In genomic region chr2:3042601-3043585, GRCh38 we compare ENCODE assay signal across 30 cellular contexts.
A peak's percentile ranks its signal among the peaks of the same experiment; 100 is the strongest.
DNase-seq lines count a peak whose midpoint lies in the region; ATAC-seq, FAIRE-seq and TF ChIP-seq lines count a peak whose summit lies in the region.
"Had no signal": no experiment of that assay in that cellular context is flagged by ENCODE, and none has a peak within 500 bp of the region (broad histone marks: within the 10 kb centered on the region; RNA-seq: fewer than 3 reads in every experiment).

No MANE protein-coding gene starts in this region.

- no peak overlapping the region for H2BK5ac ChIP-seq in neuronal stem cell (ENCODE audit: low read length)

- TF ChIP-seq CTCF in astrocyte (IDR thresholded peaks at IDR 0.05; ENCODE audit: insufficient read depth, low read depth, low read length): no peak

- H3K18ac ChIP-seq in neuronal stem cell (ENCODE audit: low read length): peak overlapping the region; percentile 62

- peak; percentile 22 for DNase-seq in RPMI7951 (ENCODE audit: low read depth)
- DNase-seq in astrocyte (ENCODE audit: low read depth): no peak
- peak; percentile 37 for DNase-seq in islet precursor cell
- no peak for DNase-seq in neuronal stem cell (ENCODE audit: low spot score)
- no peak for DNase-seq in middle frontal gyrus (ENCODE audit: extremely low spot score, low spot score)
- DNase-seq in stimulated activated CD4-positive, alpha-beta T cell treated with anti-CD3 and anti-CD28 coated beads, Interleukin-4, amount 100 ng/mL, for 1 hour: no peak
- DNase-seq: ACHN; activated CD4-positive, alpha-beta memory T cell treated with anti-CD3 and anti-CD28 coated beads for 36 hours; activated CD4-positive, alpha-beta T cell treated with anti-CD3 and anti-CD28 coated beads for 1 hour; activated CD8-positive, alpha-beta memory T cell treated with anti-CD3 and anti-CD28 coated beads, Interleukin-2, amount 50 U/mL, for 4 hours; CD8-positive, alpha-beta memory T cell; colonic mucosa; effector memory CD4-positive, alpha-beta T cell; lower lobe of right lung; MV-4-11; NCI-H1436 treated with DMSO at 0.1 percent for 48 hours; NCI-H748 treated with DMSO at 0.1 percent for 48 hours; spleen; trophoblast cell had no signal

- FAIRE-seq in astrocyte (lab: Jason Lieb, UNC): no peak
- FAIRE-seq: keratinocyte, RCC 7860 had no signal

- H4K91ac ChIP-seq in neuronal stem cell (ENCODE audit: low read depth, low read length, poor library complexity): no peak overlapping the region

- H2AFZ ChIP-seq in astrocyte (ENCODE audit: low read depth, low read length): no peak overlapping the region
- no peak overlapping the region for H2AFZ ChIP-seq in neuronal stem cell (ENCODE audit: low read length)
- H2AFZ ChIP-seq: parathyroid adenoma had no signal

- H3K27me3 Mint-ChIP-seq in astrocyte (ENCODE audit: low read depth, unreplicated experiment): peaks cover 31% of the 10 kb centered on the region
- H3K27me3 Mint-ChIP-seq: activated naive CD4-positive, alpha-beta T cell treated with anti-CD3 and anti-CD28 coated beads, Interleukin-2, amount 50 U/mL, for 24 hours; B cell had no signal

- no CpG with 5 or more reads among the region's 20 CpGs for whole genome bisulfite sequencing in neuronal stem cell (ENCODE audit: extremely low coverage in 2 of 2, insufficient read length in 2 of 2, insufficient replicate concordance in 1 of 2), 2 donors

- peak overlapping the region; percentile 70 for H3K27ac Mint-ChIP-seq in astrocyte (ENCODE audit: unreplicated experiment)
- H3K27ac Mint-ChIP-seq: activated CD4-positive, alpha-beta memory T cell treated with anti-CD3 and anti-CD28 coated beads for 36 hours; activated naive CD4-positive, alpha-beta T cell treated with anti-CD3 and anti-CD28 coated beads, Interleukin-2, amount 50 U/mL, for 24 hours; B cell; CD8-positive, alpha-beta memory T cell; GM23338; IgD-negative memory B cell; T-helper 1 cell treated with Interleukin-12 subunit alpha and Interleukin-12 subunit beta and Interleukin-4 antibody, amounts not matched to agents 30 μg/mL and 1 μg/mL, for 36 hours had no signal

- H3K9me3 ChIP-seq in astrocyte (ENCODE audit: insufficient read depth, low read depth, low read length): peaks cover 14% of the 10 kb centered on the region
- H3K9me3 ChIP-seq in neuronal stem cell (replicated peaks in 1 of 2; ENCODE audit: control insufficient read depth in 2 of 2, insufficient read depth in 1 of 2, low read depth in 1 of 2, low read length in 2 of 2): peaks cover 0 to 16% of the 10 kb centered on the region in 2 donors
- H3K9me3 ChIP-seq: colonic mucosa, lower lobe of right lung, spleen had no signal

- H3K36me3 ChIP-seq in astrocyte (ENCODE audit: insufficient read depth, low read length) (no peaks in the 10 kb centered on the region), neuronal stem cell (replicated peaks in 1 of 2; ENCODE audit: control insufficient read depth in 2 of 2, insufficient read depth in 2 of 2, low read length in 2 of 2) (peaks cover 0 to 9% of the 10 kb centered on the region in 2 donors)
- H3K36me3 ChIP-seq: colonic mucosa, lower lobe of right lung, SJSA1, spleen had no signal

- H3K4me1 ChIP-seq in astrocyte (ENCODE audit: insufficient read depth, low read length): no peaks in the 10 kb centered on the region
- peaks cover 0 to 4% of the 10 kb centered on the region in 2 donors for H3K4me1 ChIP-seq in neuronal stem cell (ENCODE audit: control insufficient read depth in 2 of 2, insufficient read depth in 1 of 2, low read depth in 1 of 2, low read length in 2 of 2)
- H3K4me1 ChIP-seq: colonic mucosa, lower lobe of right lung, parathyroid adenoma, SJSA1 had no signal

- no peak overlapping the region for H2BK120ac ChIP-seq in neuronal stem cell (ENCODE audit: low read depth, low read length)

- peak overlapping the region; percentile 19 for H3K4ac ChIP-seq in neuronal stem cell (ENCODE audit: low read length)

- no peak overlapping the region for H2BK15ac ChIP-seq in neuronal stem cell (ENCODE audit: low read length)

- H2BK12ac ChIP-seq in neuronal stem cell (ENCODE audit: low read length): no peak overlapping the region

- no peaks in the 10 kb centered on the region for H3K4me1 Mint-ChIP-seq in astrocyte (ENCODE audit: low read depth, unreplicated experiment)
- H3K4me1 Mint-ChIP-seq: activated naive CD4-positive, alpha-beta T cell treated with anti-CD3 and anti-CD28 coated beads, Interleukin-2, amount 50 U/mL, for 24 hours; B cell; CD8-positive, alpha-beta memory T cell; GM23338; IgD-negative memory B cell had no signal

- no peak for ATAC-seq in activated CD4-positive, CD25-positive, alpha-beta regulatory T cell treated with anti-CD3 and anti-CD28 coated beads, Interleukin-2, amount 50 U/mL, for 24 hours
- ATAC-seq in HG02870 (IDR thresholded peaks at IDR 0.05; ENCODE audit: unreplicated experiment): no peak

- H3K23ac ChIP-seq in neuronal stem cell (ENCODE audit: low read depth, low read length, poor library complexity): peak overlapping the region; percentile 67

- H3K27ac ChIP-seq in astrocyte (ENCODE audit: low read depth, low read length): no peak overlapping the region
- H3K27ac ChIP-seq in neuronal stem cell (replicated peaks; ENCODE audit: low read length): no peak overlapping the region
- H3K27ac ChIP-seq: colonic mucosa, lower lobe of right lung, parathyroid adenoma, SJSA1, spleen had no signal

- peaks cover 9% of the 10 kb centered on the region for H3K79me1 ChIP-seq in neuronal stem cell (ENCODE audit: low read depth, low read length)

- no peaks in the 10 kb centered on the region for H4K20me1 ChIP-seq in astrocyte (ENCODE audit: insufficient read depth, low read length)

- H3K4me2 ChIP-seq in astrocyte (ENCODE audit: low read length) (no peak overlapping the region), neuronal stem cell (ENCODE audit: insufficient read depth, low read length, poor library complexity, severe bottlenecking) (no peak overlapping the region)
- H3K4me2 ChIP-seq: GM23338 had no signal

- no peak overlapping the region for H3K4me3 Mint-ChIP-seq in astrocyte (ENCODE audit: unreplicated experiment)
- H3K4me3 Mint-ChIP-seq: activated CD4-positive, alpha-beta memory T cell treated with anti-CD3 and anti-CD28 coated beads for 36 hours; activated naive CD4-positive, alpha-beta T cell treated with anti-CD3 and anti-CD28 coated beads, Interleukin-2, amount 50 U/mL, for 24 hours; B cell; CD8-positive, alpha-beta memory T cell; GM23338; IgD-negative memory B cell; T-helper 1 cell treated with Interleukin-12 subunit alpha and Interleukin-12 subunit beta and Interleukin-4 antibody, amounts not matched to agents 30 μg/mL and 1 μg/mL, for 36 hours had no signal

- H3K4me3 ChIP-seq in astrocyte (ENCODE audit: insufficient read depth, low read depth, low read length): no peak overlapping the region
- H3K4me3 ChIP-seq in neuronal stem cell (ENCODE audit: low read length in 2 of 2): no peak overlapping the region
- H3K4me3 ChIP-seq: colonic mucosa, GM23338, lower lobe of right lung, SJSA1, spleen had no signal

- H3K79me2 ChIP-seq in astrocyte (ENCODE audit: insufficient read depth, low read length): no peaks in the 10 kb centered on the region
- H3K79me2 ChIP-seq: parathyroid adenoma had no signal

- no peaks in the 10 kb centered on the region for H3K27me3 ChIP-seq in astrocyte (ENCODE audit: insufficient read depth, low read length)
- H3K27me3 ChIP-seq in neuronal stem cell (ENCODE audit: control insufficient read depth in 3 of 3, insufficient read depth in 3 of 3, low read depth in 1 of 3, low read length in 3 of 3): peaks cover 0 to 4% (median 0%) of the 10 kb centered on the region in 3 experiments
- H3K27me3 ChIP-seq: colonic mucosa, SJSA1, spleen had no signal

- no peak overlapping the region for H4K8ac ChIP-seq in neuronal stem cell (ENCODE audit: low read depth, low read length)

- no peak overlapping the region for H3K14ac ChIP-seq in neuronal stem cell (ENCODE audit: low read length)

- H3K36me3 Mint-ChIP-seq in astrocyte (ENCODE audit: low read depth, unreplicated experiment): no peaks in the 10 kb centered on the region
- H3K36me3 Mint-ChIP-seq: activated CD4-positive, alpha-beta memory T cell treated with anti-CD3 and anti-CD28 coated beads for 36 hours; activated naive CD4-positive, alpha-beta T cell treated with anti-CD3 and anti-CD28 coated beads, Interleukin-2, amount 50 U/mL, for 24 hours; CD8-positive, alpha-beta memory T cell; IgD-negative memory B cell had no signal

- H3K9ac ChIP-seq in astrocyte (ENCODE audit: low read length): no peak overlapping the region
- no peak overlapping the region for H3K9ac ChIP-seq in neuronal stem cell (ENCODE audit: low read depth, low read length, poor library complexity)
- H3K9ac ChIP-seq: parathyroid adenoma had no signal

- H3K9me3 Mint-ChIP-seq in astrocyte (ENCODE audit: unreplicated experiment): peaks cover 8% of the 10 kb centered on the region
- H3K9me3 Mint-ChIP-seq: activated CD4-positive, alpha-beta memory T cell treated with anti-CD3 and anti-CD28 coated beads for 36 hours; activated naive CD4-positive, alpha-beta T cell treated with anti-CD3 and anti-CD28 coated beads, Interleukin-2, amount 50 U/mL, for 24 hours; GM23338; IgD-negative memory B cell; T-helper 1 cell treated with Interleukin-12 subunit alpha and Interleukin-12 subunit beta and Interleukin-4 antibody, amounts not matched to agents 30 μg/mL and 1 μg/mL, for 36 hours had no signal

- no peak overlapping the region for H2AK5ac ChIP-seq in neuronal stem cell (ENCODE audit: low read depth, low read length)

Comparison
In these comparisons a context has a peak if more than half of its experiments do, and no peak if none do; other contexts are left out.
1. DNase-seq: peak in RPMI7951 (single experiment) and islet precursor cell (single experiment); none in astrocyte (single experiment), neuronal stem cell (single experiment), middle frontal gyrus (single experiment) and stimulated activated CD4-positive, alpha-beta T cell treated with anti-CD3 and anti-CD28 coated beads, Interleukin-4, amount 100 ng/mL, for 1 hour (single experiment).